8 cellular contexts compared by ENCODE assay signal in the genomic region with DNA sequence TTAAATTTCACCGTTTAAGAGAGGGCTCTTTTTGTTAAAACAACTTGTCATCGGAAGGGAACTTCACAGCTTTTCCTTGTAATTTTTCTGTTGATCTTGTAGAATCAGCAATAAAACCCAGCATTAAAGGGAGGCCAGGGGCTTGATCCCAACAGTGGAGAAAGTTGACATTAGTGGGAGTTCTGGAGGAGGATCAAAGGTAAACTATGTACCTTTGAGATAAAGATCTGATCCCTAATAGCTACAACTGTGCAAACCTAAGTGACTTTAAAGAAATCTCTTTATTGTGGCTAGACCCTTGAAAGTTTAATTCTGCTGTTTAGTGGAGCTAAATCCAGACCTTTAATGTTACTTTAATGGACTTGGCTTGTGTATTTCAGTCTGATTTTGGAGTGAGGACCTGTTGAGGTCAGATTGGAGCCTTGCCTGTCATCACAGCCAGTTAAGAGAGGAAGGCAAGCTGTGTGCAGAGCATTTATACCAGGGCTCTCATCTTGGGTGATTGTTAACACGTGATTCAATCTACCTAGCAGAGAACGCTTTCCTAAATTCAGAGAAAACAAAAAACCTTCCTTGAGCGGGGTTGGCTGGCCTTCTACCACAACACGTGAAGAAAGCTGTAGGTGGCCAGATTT. TPM values are rescaled to one million over a fixed set of nuclear protein-coding genes. Genes with fewer than 3 reads are reported as not detected.
A peak's percentile ranks its signal among the peaks of the same experiment; 100 is the strongest.
DNase-seq lines count a peak whose midpoint lies in the region; ATAC-seq and TF ChIP-seq lines count a peak whose summit lies in the region.

No MANE protein-coding gene starts in this region.

- TF ChIP-seq CTCF in BJ (IDR thresholded peaks at IDR 0.05; ENCODE audit: insufficient read depth, low read depth, low read length): no peak
- TF ChIP-seq CTCF in HL-60 (IDR thresholded peaks at IDR 0.05; ENCODE audit: insufficient read depth, low read length): no peak

- peak overlapping the region; percentile 68 for H3K9ac ChIP-seq in muscle layer of colon (ENCODE audit: low read length)

- no peaks in the 10 kb centered on the region for H3K27me3 Mint-ChIP-seq in activated naive CD8-positive, alpha-beta T cell treated with anti-CD3 and anti-CD28 coated beads, Interleukin-2, amount 50 U/mL, for 24 hours

- peaks cover 7% of the 10 kb centered on the region for H3K4me1 ChIP-seq in muscle layer of colon (ENCODE audit: insufficient read depth, low read length)

- H3K4me3 Mint-ChIP-seq in activated naive CD8-positive, alpha-beta T cell treated with anti-CD3 and anti-CD28 coated beads, Interleukin-2, amount 50 U/mL, for 24 hours: peak overlapping the region; percentile 95

- ATAC-seq in activated naive CD8-positive, alpha-beta T cell treated with anti-CD3 and anti-CD28 coated beads, Interleukin-2, amount 50 U/mL, for 24 hours: no peak

- peak overlapping the region; percentile 86 for H3K27ac ChIP-seq in HL-60 (replicated peaks)
- H3K27ac ChIP-seq in muscle layer of colon (ENCODE audit: low read depth, low read length): no peak overlapping the region

- H3K27ac Mint-ChIP-seq in activated naive CD8-positive, alpha-beta T cell treated with anti-CD3 and anti-CD28 coated beads, Interleukin-2, amount 50 U/mL, for 24 hours: peak overlapping the region; percentile 92

- H3K4me3 ChIP-seq in BJ (ENCODE audit: low read depth, low read length) (peak overlapping the region; percentile 77), HL-60 (replicated peaks; ENCODE audit: insufficient read depth, low read length) (peak overlapping the region; percentile 71), muscle layer of colon (ENCODE audit: low read depth in 1 of 2, low read length in 2 of 2) (peak overlapping the region in 1 of 2 donors; percentile 77)

- H3K4me1 Mint-ChIP-seq in activated naive CD8-positive, alpha-beta T cell treated with anti-CD3 and anti-CD28 coated beads, Interleukin-2, amount 50 U/mL, for 24 hours: peaks cover 38% of the 10 kb centered on the region

- H3K36me3 ChIP-seq in BJ (ENCODE audit: control insufficient read depth, insufficient read depth, low read length) (no peaks in the 10 kb centered on the region), muscle layer of colon (ENCODE audit: insufficient read depth, low read length) (no peaks in the 10 kb centered on the region)

- CTCF ChIA-PET in BJ (lab: Yijun Ruan, JAX): interaction anchor here (2.4 kb wide), 1 partner anchor 105 kb away, joined by 7 read pairs; no protein-coding TSS in a partner anchor

- POLR2A ChIA-PET in BJ (lab: Charles Lee): no interaction called here

- H3K9me3 ChIP-seq in muscle layer of colon (ENCODE audit: low read length): no peaks in the 10 kb centered on the region

- DNase-seq in BJ (ENCODE audit: low read depth): no peak
- DNase-seq in HL-60 (ENCODE audit: low read depth in 1 of 2, low spot score in 1 of 2): peak in 1 of 2 experiments; percentile 43
- no peak for DNase-seq in activated naive CD8-positive, alpha-beta T cell treated with anti-CD3 and anti-CD28 coated beads, Interleukin-2, amount 50 U/mL, for 24 hours
- no peak for DNase-seq in mesenteric fat pad (ENCODE audit: low spot score)
- DNase-seq in UCSD-AML1 (lab: John Stamatoyannopoulos, UW; ENCODE audit: unreplicated experiment): no peak
- no peak for DNase-seq in NCI-H1930 (lab: John Stamatoyannopoulos, UW)
- DNase-seq in occipital lobe (lab: John Stamatoyannopoulos, UW): no peak

- no peaks in the 10 kb centered on the region for H3K9me3 Mint-ChIP-seq in activated naive CD8-positive, alpha-beta T cell treated with anti-CD3 and anti-CD28 coated beads, Interleukin-2, amount 50 U/mL, for 24 hours

- no peaks in the 10 kb centered on the region for H3K27me3 ChIP-seq in BJ (ENCODE audit: control insufficient read depth, insufficient read depth, low read length)
- H3K27me3 ChIP-seq in HL-60 (ENCODE audit: insufficient read depth, poor library complexity, severe bottlenecking): no peaks in the 10 kb centered on the region
- H3K27me3 ChIP-seq in muscle layer of colon (ENCODE audit: control insufficient read depth in 1 of 2, insufficient read depth in 2 of 2, low read length in 2 of 2): peaks cover 0 to 12% of the 10 kb centered on the region in 2 donors

- no peaks in the 10 kb centered on the region for H3K36me3 Mint-ChIP-seq in activated naive CD8-positive, alpha-beta T cell treated with anti-CD3 and anti-CD28 coated beads, Interleukin-2, amount 50 U/mL, for 24 hours (ENCODE audit: low read depth)

RNA-seq across cellular contexts. Expression of a gene that starts 1.7 kb away (rescaled TPM):
- polyA plus RNA-seq in BJ (2011; rRNA removed): 10.3 and 22.5 TPM in 2 replicates
- 12.7 and 18.1 TPM in 2 replicates for polyA minus RNA-seq in BJ (2011; rRNA and poly(A)+ RNA removed)
- 117 TPM for total RNA-seq in mesenteric fat pad
- total RNA-seq in occipital lobe: 20.6 TPM
